In genomic region chr12:49922349-49923034, GRCh38 we compare ENCODE assay signal across 1 cellular context.
TF ChIP-seq lines count a peak whose summit lies in the region.

No MANE protein-coding gene starts in this region.

TF ChIP-seq in IMR-90, 13 proteins besides CTCF, POLR2A, EP300 and RAD21 (continued from another document):
- TF ChIP-seq USF2 (IDR thresholded peaks at IDR 0.05; ENCODE audit: low read depth, low read length) (no peak), MXI1 (IDR thresholded peaks at IDR 0.05; ENCODE audit: borderline replicate concordance, low read depth, low read length) (no peak), ELK1 (IDR thresholded peaks at IDR 0.05; ENCODE audit: borderline replicate concordance, low read depth, low read length) (no peak), FOS (IDR thresholded peaks at IDR 0.05; ENCODE audit: low read depth, low read length) (no peak), BHLHE40 (IDR thresholded peaks at IDR 0.05; ENCODE audit: low read depth, low read length) (no peak)
